Comparison of ENCODE assay signal across 2 cellular contexts in the genomic region with DNA sequence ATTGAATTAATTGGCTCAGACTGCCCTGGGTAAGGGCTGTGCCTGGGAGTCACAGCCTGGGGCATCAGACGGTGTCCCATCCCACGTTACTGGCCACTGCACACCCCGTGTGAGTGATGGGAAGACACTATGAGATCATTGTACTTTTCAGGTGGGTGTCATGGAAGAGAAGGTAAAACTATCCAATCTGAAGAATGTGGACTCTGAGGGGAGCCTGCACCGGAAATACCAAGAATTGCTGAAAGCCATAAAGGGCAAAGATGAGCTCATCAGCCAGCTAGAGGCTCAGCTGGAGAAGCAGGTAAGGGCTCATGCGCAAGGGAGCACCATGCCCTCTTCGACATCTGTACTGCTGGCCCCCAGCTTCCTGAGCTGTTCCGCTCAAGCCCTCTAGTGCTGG.
TF ChIP-seq lines count a peak whose summit lies in the region.

No MANE protein-coding gene starts in this region.

TF ChIP-seq in GM23338, 12 proteins besides CTCF, POLR2A, EP300 and RAD21:
- TF ChIP-seq JUNB (IDR thresholded peaks at IDR 0.05; ENCODE audit: unreplicated experiment) = no peak
- no peak for TF ChIP-seq EZH2phosphoT487 (IDR thresholded peaks at IDR 0.05; ENCODE audit: unreplicated experiment)

TF ChIP-seq in endothelial cell of umbilical vein, 7 proteins besides CTCF, POLR2A, EP300 and RAD21:
- TF ChIP-seq POLR2AphosphoS5 (IDR thresholded peaks at IDR 0.05; ENCODE audit: insufficient read depth, low read depth, low read length) = no peak
- TF ChIP-seq EZH2 (IDR thresholded peaks at IDR 0.05; ENCODE audit: borderline replicate concordance, low read depth, low read length, severe bottlenecking) = no peak
- TF ChIP-seq FOS (IDR thresholded peaks at IDR 0.05; ENCODE audit: borderline replicate concordance, insufficient read depth, low read length) = no peak
- TF ChIP-seq, protein P1, sequence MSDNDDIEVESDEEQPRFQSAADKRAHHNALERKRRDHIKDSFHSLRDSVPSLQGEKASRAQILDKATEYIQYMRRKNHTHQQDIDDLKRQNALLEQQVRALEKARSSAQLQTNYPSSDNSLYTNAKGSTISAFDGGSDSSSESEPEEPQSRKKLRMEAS (IDR thresholded peaks at IDR 0.05; ENCODE audit: insufficient read depth, insufficient read length) = no peak
- no peak for TF ChIP-seq MYC (IDR thresholded peaks at IDR 0.05; ENCODE audit: low read depth, low read length)
- TF ChIP-seq GATA2 (IDR thresholded peaks at IDR 0.05; ENCODE audit: insufficient read depth, insufficient read length, low read depth, low read length) = no peak
- no peak for TF ChIP-seq JUN (IDR thresholded peaks at IDR 0.05; ENCODE audit: borderline replicate concordance, insufficient read depth, insufficient read length, low read depth)
